Comparison of ENCODE assay signal across 21 cellular contexts in genomic region chr4:126264839-126265238, GRCh38.
A peak's percentile ranks its signal among the peaks of the same experiment; 100 is the strongest.
DNase-seq lines count a peak whose midpoint lies in the region; ATAC-seq and TF ChIP-seq lines count a peak whose summit lies in the region.
"Had no signal": no experiment of that assay in that cellular context is flagged by ENCODE, and none has a peak within 500 bp of the region (broad histone marks: within the 10 kb centered on the region; RNA-seq: fewer than 3 reads in every experiment).

No MANE protein-coding gene starts in this region.

- H3K79me2 ChIP-seq in fibroblast of lung (ENCODE audit: control insufficient read depth, insufficient read depth, low read length) = no peaks in the 10 kb centered on the region
- no peaks in the 10 kb centered on the region for H3K79me2 ChIP-seq in trophoblast cell (ENCODE audit: control insufficient read depth, insufficient read depth, low read length, poor library complexity)

- no peaks in the 10 kb centered on the region for H4K20me1 ChIP-seq in fibroblast of lung (ENCODE audit: control insufficient read depth, extremely low read depth, insufficient read depth, low read length)

- no peak for TF ChIP-seq POLR2A in heart left ventricle (IDR thresholded peaks at IDR 0.05)

- no peak overlapping the region for H3K4me3 Mint-ChIP-seq in activated CD4-positive, alpha-beta memory T cell treated with anti-CD3 and anti-CD28 coated beads, Interleukin-2, amount 10 ng/mL, durations not matched to agents 7 days and 5 days
- H3K4me3 Mint-ChIP-seq: activated B cell treated with CpG ODN at 0.5 μM for 24 hours; activated T-helper 17 cell treated with anti-CD3 and anti-CD28 coated beads, Interleukin-2, amount 50 U/mL, for 72 hours; naive B cell had no signal

- peak overlapping the region; percentile 57 for H3K9ac ChIP-seq in SK-N-MC (ENCODE audit: insufficient read length)
- no peak overlapping the region for H3K9ac ChIP-seq in fibroblast of lung (ENCODE audit: insufficient read depth, low read length)
- no peak overlapping the region for H3K9ac ChIP-seq in trophoblast cell (ENCODE audit: low read length)
- H3K9ac ChIP-seq in colonic mucosa (ENCODE audit: low read depth in 2 of 2, low read length in 2 of 2) = no peak overlapping the region

- intact Hi-C loops in colonic mucosa (cut with DNase I) (no loop called here), heart left ventricle (cut with DNase I) (no loop called here)

- no peaks in the 10 kb centered on the region for H3K4me1 Mint-ChIP-seq in activated CD4-positive, alpha-beta memory T cell treated with anti-CD3 and anti-CD28 coated beads, Interleukin-2, amount 10 ng/mL, durations not matched to agents 7 days and 5 days
- H3K4me1 Mint-ChIP-seq: activated B cell treated with CpG ODN at 0.5 μM for 24 hours; activated T-helper 17 cell treated with anti-CD3 and anti-CD28 coated beads, Interleukin-2, amount 50 U/mL, for 72 hours; naive B cell had no signal

- CTCF ChIA-PET in activated CD4-positive, alpha-beta memory T cell treated with anti-CD3 and anti-CD28 coated beads, Interleukin-2, amount 10 ng/mL, durations not matched to agents 7 days and 5 days (lab: Charles Lee) = no interaction called here

- H3K9me3 ChIP-seq in SK-N-MC (ENCODE audit: low read depth, low read length) (no peaks in the 10 kb centered on the region), fibroblast of lung (ENCODE audit: control insufficient read depth, insufficient read depth, low read depth, low read length) (no peaks in the 10 kb centered on the region), trophoblast cell (ENCODE audit: insufficient read depth, low read depth, low read length) (no peaks in the 10 kb centered on the region), colonic mucosa (no peaks in the 10 kb centered on the region), heart left ventricle (no peaks in the 10 kb centered on the region)
- H3K9me3 ChIP-seq: BE2C, ovary, vagina had no signal

- H3K14ac ChIP-seq in trophoblast cell (ENCODE audit: low read length) = no peak overlapping the region

- no peak overlapping the region for H2BK5ac ChIP-seq in trophoblast cell (ENCODE audit: low read depth, low read length, poor library complexity)

- no peaks in the 10 kb centered on the region for H3K9me3 Mint-ChIP-seq in activated CD4-positive, alpha-beta memory T cell treated with anti-CD3 and anti-CD28 coated beads, Interleukin-2, amount 10 ng/mL, durations not matched to agents 7 days and 5 days
- H3K9me3 Mint-ChIP-seq: activated B cell treated with CpG ODN at 0.5 μM for 24 hours; activated T-helper 17 cell treated with anti-CD3 and anti-CD28 coated beads, Interleukin-2, amount 50 U/mL, for 72 hours had no signal

- DNase-seq in GM03348 (ENCODE audit: low spot score) = peak; percentile 42
- no peak for DNase-seq in SK-N-MC (ENCODE audit: low read depth, low spot score)
- DNase-seq in fibroblast of lung (ENCODE audit: low read depth in 2 of 2) = peak; percentile 26 to 78
- DNase-seq in trophoblast cell = peak; percentile 3 to 54
- no peak for DNase-seq in colonic mucosa
- DNase-seq in heart left ventricle = no peak
- no peak for DNase-seq in activated CD4-positive, alpha-beta memory T cell treated with anti-CD3 and anti-CD28 coated beads, Interleukin-2, amount 10 ng/mL, durations not matched to agents 7 days and 5 days
- DNase-seq: activated B cell treated with CpG ODN at 0.5 μM for 24 hours; BE2C; KG1; naive B cell; NCI-H1105; NCI-H526 treated with DMSO at 0.1 percent for 48 hours; ovary; SHP77 treated with DMSO at 0.1 percent for 48 hours; small intestine; stimulated activated CD4-positive, alpha-beta T cell treated with anti-CD3 and anti-CD28 coated beads, Interleukin-4, amount 100 ng/mL, for 24 hours had no signal

- H3K4ac ChIP-seq in trophoblast cell (ENCODE audit: low read depth, low read length) = no peak overlapping the region

- H2BK120ac ChIP-seq in trophoblast cell (ENCODE audit: insufficient read depth, low read length, poor library complexity) = no peak overlapping the region

- H3K27me3 ChIP-seq in fibroblast of lung (ENCODE audit: control insufficient read depth, insufficient read depth, low read length) = no peaks in the 10 kb centered on the region
- H3K27me3 ChIP-seq in trophoblast cell (ENCODE audit: insufficient read depth, low read length) = no peaks in the 10 kb centered on the region
- no peaks in the 10 kb centered on the region for H3K27me3 ChIP-seq in colonic mucosa
- H3K27me3 ChIP-seq in heart left ventricle = no peaks in the 10 kb centered on the region
- H3K27me3 ChIP-seq: BE2C, ovary, vagina had no signal

- no peaks in the 10 kb centered on the region for H3K79me1 ChIP-seq in trophoblast cell (ENCODE audit: low read length)

- TF ChIP-seq CTCF in fibroblast of lung (conservative IDR thresholded peaks at IDR 0.05 in 1 of 2, IDR thresholded peaks at IDR 0.05 in 1 of 2; ENCODE audit: low read depth in 1 of 2, low read length in 2 of 2) (no peak), colonic mucosa (IDR thresholded peaks at IDR 0.05) (no peak), heart left ventricle (IDR thresholded peaks at IDR 0.05) (no peak)

- H3K4me1 ChIP-seq in fibroblast of lung (ENCODE audit: control insufficient read depth, extremely low read depth, insufficient read depth, low read length) (no peaks in the 10 kb centered on the region), trophoblast cell (ENCODE audit: control insufficient read depth in 1 of 2, insufficient read depth in 2 of 2, low read length in 2 of 2) (no peaks in the 10 kb centered on the region), colonic mucosa (no peaks in the 10 kb centered on the region), heart left ventricle (peaks cover 0 to 11% (median 0%) of the 10 kb centered on the region in 12 donors)
- H3K4me1 ChIP-seq: BE2C, vagina had no signal

- H3K18ac ChIP-seq in trophoblast cell (ENCODE audit: low read length) = no peak overlapping the region

- no peak overlapping the region for H2BK12ac ChIP-seq in trophoblast cell (ENCODE audit: low read length)

- H4K12ac ChIP-seq in trophoblast cell (ENCODE audit: low read depth, low read length) = no peak overlapping the region

- H3K23ac ChIP-seq in trophoblast cell (ENCODE audit: low read length) = no peak overlapping the region

- peak overlapping the region; percentile 51 for H3K4me3 ChIP-seq in SK-N-MC
- no peak overlapping the region for H3K4me3 ChIP-seq in fibroblast of lung (replicated peaks in 1 of 4; ENCODE audit: control extremely low read depth in 1 of 4, insufficient read depth in 1 of 4, low read depth in 3 of 4, low read length in 4 of 4)
- H3K4me3 ChIP-seq in trophoblast cell (ENCODE audit: low read depth, low read length) = no peak overlapping the region
- no peak overlapping the region for H3K4me3 ChIP-seq in colonic mucosa
- H3K4me3 ChIP-seq in heart left ventricle = no peak overlapping the region
- H3K4me3 ChIP-seq: lung, ovary, vagina had no signal

- H3K4me2 ChIP-seq in fibroblast of lung (ENCODE audit: extremely low read depth, insufficient read depth, low read length) = no peak overlapping the region
- no peak overlapping the region for H3K4me2 ChIP-seq in trophoblast cell (ENCODE audit: low read length)

- H2AFZ ChIP-seq in fibroblast of lung (ENCODE audit: low read length) = no peak overlapping the region
- H2AFZ ChIP-seq in trophoblast cell (ENCODE audit: insufficient read depth, low read length, poor library complexity) = no peak overlapping the region

- no peak overlapping the region for H3K27ac Mint-ChIP-seq in activated CD4-positive, alpha-beta memory T cell treated with anti-CD3 and anti-CD28 coated beads, Interleukin-2, amount 10 ng/mL, durations not matched to agents 7 days and 5 days
- H3K27ac Mint-ChIP-seq: activated B cell treated with CpG ODN at 0.5 μM for 24 hours; activated T-helper 17 cell treated with anti-CD3 and anti-CD28 coated beads, Interleukin-2, amount 50 U/mL, for 72 hours; naive B cell had no signal

- no peaks in the 10 kb centered on the region for H3K27me3 Mint-ChIP-seq in activated CD4-positive, alpha-beta memory T cell treated with anti-CD3 and anti-CD28 coated beads, Interleukin-2, amount 10 ng/mL, durations not matched to agents 7 days and 5 days
- H3K27me3 Mint-ChIP-seq: activated B cell treated with CpG ODN at 0.5 μM for 24 hours; activated T-helper 17 cell treated with anti-CD3 and anti-CD28 coated beads, Interleukin-2, amount 50 U/mL, for 72 hours; naive B cell had no signal

- no peak overlapping the region for H4K91ac ChIP-seq in trophoblast cell (ENCODE audit: low read depth, low read length)

- POLR2A ChIA-PET in activated CD4-positive, alpha-beta memory T cell treated with anti-CD3 and anti-CD28 coated beads, Interleukin-2, amount 10 ng/mL, durations not matched to agents 7 days and 5 days (lab: Charles Lee) = no interaction called here

- peak overlapping the region; percentile 96 for H3K27ac ChIP-seq in SK-N-MC
- no peak overlapping the region for H3K27ac ChIP-seq in fibroblast of lung (ENCODE audit: insufficient read depth, low read length)
- H3K27ac ChIP-seq in trophoblast cell (ENCODE audit: low read depth, low read length) = no peak overlapping the region
- no peak overlapping the region for H3K27ac ChIP-seq in colonic mucosa
- H3K27ac ChIP-seq in heart left ventricle = no peak overlapping the region
- H3K27ac ChIP-seq: ovary, vagina had no signal

- H3K36me3 ChIP-seq in SK-N-MC (ENCODE audit: insufficient read depth, low read length) = no peaks in the 10 kb centered on the region
- no peaks in the 10 kb centered on the region for H3K36me3 ChIP-seq in fibroblast of lung (ENCODE audit: control insufficient read depth, insufficient read depth, low read length)
- H3K36me3 ChIP-seq in trophoblast cell (ENCODE audit: control insufficient read depth in 1 of 2, insufficient read depth in 2 of 2, low read length in 2 of 2) = no peaks in the 10 kb centered on the region
- no peaks in the 10 kb centered on the region for H3K36me3 ChIP-seq in colonic mucosa
- no peaks in the 10 kb centered on the region for H3K36me3 ChIP-seq in heart left ventricle
- H3K36me3 ChIP-seq: BE2C, ovary, vagina had no signal

- no peaks in the 10 kb centered on the region for H3K36me3 Mint-ChIP-seq in activated CD4-positive, alpha-beta memory T cell treated with anti-CD3 and anti-CD28 coated beads, Interleukin-2, amount 10 ng/mL, durations not matched to agents 7 days and 5 days (ENCODE audit: low read depth)
- H3K36me3 Mint-ChIP-seq: naive B cell had no signal

- no peak overlapping the region for H2AK5ac ChIP-seq in trophoblast cell (ENCODE audit: low read length)

- no peak overlapping the region for H4K8ac ChIP-seq in trophoblast cell (ENCODE audit: low read depth, low read length)

- no peak for ATAC-seq in heart left ventricle
- no peak for ATAC-seq in HG02852 (IDR thresholded peaks at IDR 0.05; ENCODE audit: unreplicated experiment)
- ATAC-seq: activated T-helper 17 cell treated with anti-CD3 and anti-CD28 coated beads, Interleukin-2, amount 50 U/mL, for 72 hours had no signal

Comparison
In these comparisons a context has a peak if more than half of its experiments do, and no peak if none do; other contexts are left out.
1. DNase-seq: peak in GM03348 (single experiment), fibroblast of lung (2 of 2) and trophoblast cell (2 of 2); none in SK-N-MC (single experiment), colonic mucosa (single experiment), heart left ventricle (0 of 5) and activated CD4-positive, alpha-beta memory T cell treated with anti-CD3 and anti-CD28 coated beads, Interleukin-2, amount 10 ng/mL, durations not matched to agents 7 days and 5 days (single experiment).